Comparison of ENCODE assay signal across 27 cellular contexts in genomic region chr10:131021246-131021895, GRCh38.
DNase-seq lines count a peak whose midpoint lies in the region; ATAC-seq, FAIRE-seq and TF ChIP-seq lines count a peak whose summit lies in the region.
"Had no signal": no experiment of that assay in that cellular context is flagged by ENCODE, and none has a peak within 500 bp of the region (broad histone marks: within the 10 kb centered on the region; RNA-seq: fewer than 3 reads in every experiment).

No MANE protein-coding gene starts in this region.

- intact Hi-C loops in right cardiac atrium (cut with DNase I) (loop anchor here in 1 of 4 donors (10.0 kb wide), 1 partner anchor 63 kb away; no protein-coding TSS in a partner anchor), sigmoid colon (cut with DNase I) (no loop called here)

- H3K27me3 ChIP-seq in Peyer's patch (no peaks in the 10 kb centered on the region), H1 (replicated peaks in 1 of 4; ENCODE audit: control insufficient read depth in 3 of 4, extremely low read depth in 1 of 4, insufficient read depth in 3 of 4, low read length in 3 of 4) (no peaks in the 10 kb centered on the region), right cardiac atrium (ENCODE audit: control insufficient read depth, insufficient read depth) (no peaks in the 10 kb centered on the region), sigmoid colon (no peaks in the 10 kb centered on the region)
- H3K27me3 ChIP-seq: BLaER1 treated with 17β-estradiol and CSF1 and Interleukin-3, amounts not matched to agents 10 nM and 100 nM had no signal

- H2BK120ac ChIP-seq in H1 (replicated peaks; ENCODE audit: low read depth, low read length): no peak overlapping the region

- POLR2A ChIA-PET in H1 (lab: Charles Lee; ENCODE audit: partially characterized antibody): no interaction called here

- H3K14ac ChIP-seq in H1 (ENCODE audit: insufficient read length): no peak overlapping the region

- H3K4me1 ChIP-seq in Peyer's patch (no peaks in the 10 kb centered on the region), H1 (replicated peaks in 1 of 4; ENCODE audit: control insufficient read depth in 3 of 4, insufficient read depth in 4 of 4, low read length in 3 of 4) (peaks cover 0 to 2% (median 0%) of the 10 kb centered on the region in 4 experiments; a peak in 1 of 7 replicates), right cardiac atrium (ENCODE audit: control insufficient read depth, insufficient read depth, low read length) (no peaks in the 10 kb centered on the region), sigmoid colon (no peaks in the 10 kb centered on the region)
- H3K4me1 ChIP-seq: A549; BLaER1 treated with 17β-estradiol and CSF1 and Interleukin-3, amounts not matched to agents 10 nM and 100 nM; HAP-1 had no signal

- no peaks in the 10 kb centered on the region for H3K79me1 ChIP-seq in H1 (ENCODE audit: low read depth, low read length)

- 0 out of 2 replicates have a peak overlapping the region, but pooled peaks have one; percentile 18 for H2BK20ac ChIP-seq in H1 (ENCODE audit: low read length)

- H3K36me3 ChIP-seq in Peyer's patch (no peaks in the 10 kb centered on the region), H1 (ENCODE audit: control insufficient read depth in 2 of 4, insufficient read depth in 4 of 4, low read length in 3 of 4) (no peaks in the 10 kb centered on the region), sigmoid colon (no peaks in the 10 kb centered on the region)
- H3K36me3 ChIP-seq: BLaER1 treated with 17β-estradiol and CSF1 and Interleukin-3, amounts not matched to agents 10 nM and 100 nM; HAP-1 had no signal

- no peaks in the 10 kb centered on the region for H4K20me1 ChIP-seq in H1 (replicated peaks in 1 of 2; ENCODE audit: control insufficient read depth in 1 of 2, insufficient read depth in 2 of 2, low read length in 2 of 2)

- H3K79me2 ChIP-seq in H1 (ENCODE audit: control insufficient read depth in 1 of 2, insufficient read depth in 2 of 2, low read length in 2 of 2): no peaks in the 10 kb centered on the region

- H3K18ac ChIP-seq in H1 (ENCODE audit: extremely low read depth, low read length): no peak overlapping the region; the same call in 1 of the 2 replicates

- no peak overlapping the region for H3K4ac ChIP-seq in H1 (replicated peaks; ENCODE audit: insufficient read length, low read depth, low read length)

- no peak overlapping the region for H3K4me2 ChIP-seq in H1 (ENCODE audit: insufficient read depth in 1 of 2, low read depth in 2 of 2, low read length in 2 of 2)
- H3K4me2 ChIP-seq: A549; BLaER1 treated with 17β-estradiol and CSF1 and Interleukin-3, amounts not matched to agents 10 nM and 100 nM had no signal

- TF ChIP-seq CTCF in Peyer's patch (IDR thresholded peaks at IDR 0.05) (no peak), H1 (IDR thresholded peaks at IDR 0.05; ENCODE audit: control extremely low read depth in 1 of 3, insufficient read depth in 1 of 3, low read depth in 1 of 3, low read length in 3 of 3) (no peak), sigmoid colon (IDR thresholded peaks at IDR 0.05) (no peak)

- no peak overlapping the region for H3K4me3 ChIP-seq in Peyer's patch
- H3K4me3 ChIP-seq in H1 (ENCODE audit: extremely low read depth in 1 of 4, insufficient read depth in 2 of 4, low read depth in 3 of 4, low read length in 4 of 4): no peak overlapping the region
- no peak overlapping the region for H3K4me3 ChIP-seq in right cardiac atrium (ENCODE audit: low read length)
- H3K4me3 ChIP-seq in sigmoid colon: no peak overlapping the region
- H3K4me3 ChIP-seq: A549; BLaER1 treated with 17β-estradiol and CSF1 and Interleukin-3, amounts not matched to agents 10 nM and 100 nM; GM23248; HAP-1; K562; SK-N-MC had no signal

- H3K23ac ChIP-seq in H1 (ENCODE audit: insufficient read length): no peak overlapping the region

- 0 out of 2 replicates have a peak overlapping the region, but pooled peaks have one; percentile 9 for H2BK12ac ChIP-seq in H1 (ENCODE audit: low read depth, low read length)

- DNase-seq in Peyer's patch: peak in 2 of 3 donors; percentile 15 to 23
- DNase-seq in H1 (ENCODE audit: low read depth in 1 of 2, low spot score in 2 of 2): no peak
- peak in 2 of 3 donors; percentile 43 to 70 for DNase-seq in right cardiac atrium
- DNase-seq in sigmoid colon: peak; percentile 54
- no peak for DNase-seq in activated naive CD4-positive, alpha-beta T cell treated with anti-CD3 and anti-CD28 coated beads, Interleukin-2, amount 50 U/mL, for 16 hours
- no peak for DNase-seq in caudate nucleus (lab: John Stamatoyannopoulos, UW)
- DNase-seq in DMS53 (lab: John Stamatoyannopoulos, UW): no peak
- DNase-seq: AML-193; CD4-positive, alpha-beta memory T cell; COR-L47; GM23248; Kasumi-1; MV-4-11; NCI-H2029; NCI-H446 treated with DMSO at 0.1 percent for 48 hours; NCI-H526; NCI-H82; NK-92 treated with Interleukin-12 subunit alpha and Interleukin-12 subunit beta, amount 100 ng/mL, for 24 hours; PC-3; SHP77 treated with DMSO at 0.1 percent for 48 hours had no signal

- H4K8ac ChIP-seq in H1 (ENCODE audit: extremely low read depth, insufficient read depth, low read length): no peak overlapping the region

- TF ChIP-seq EP300 in H1 (IDR thresholded peaks at IDR 0.05; ENCODE audit: borderline replicate concordance in 1 of 2, low read depth in 2 of 2, low read length in 2 of 2): no peak
- TF ChIP-seq EP300 in sigmoid colon (IDR thresholded peaks at IDR 0.05): no peak

- H3K27ac ChIP-seq in Peyer's patch (no peak overlapping the region), H1 (ENCODE audit: low read depth, low read length) (no peak overlapping the region), right cardiac atrium (ENCODE audit: low read length) (no peak overlapping the region), sigmoid colon (no peak overlapping the region), caudate nucleus (ENCODE audit: low read depth, low read length) (no peak overlapping the region)
- H3K27ac ChIP-seq: A549; BLaER1 treated with 17β-estradiol and CSF1 and Interleukin-3, amounts not matched to agents 10 nM and 100 nM; GM23248; SK-N-MC had no signal

- 0 out of 2 replicates have a peak overlapping the region, but pooled peaks have one; percentile 61 for H2BK15ac ChIP-seq in H1 (ENCODE audit: low read length)

- WGBS in H1 (ENCODE audit: extremely low coverage in 1 of 2, insufficient coverage in 1 of 2, insufficient read length in 1 of 2, insufficient replicate concordance in 2 of 2, low coverage in 1 of 2, low lambda C conversion rate in 2 of 2, missing lambda C conversion rate in 1 of 2), 2 experiments: 96% methylated on average over 16 of the region's 16 CpGs; no CpG with 5 or more reads in 1 of the 2 experiments
- 73% methylated on average over 16 of the region's 16 CpGs for WGBS in right cardiac atrium
- 88 to 92% methylated on average over 16 of the region's 16 CpGs for WGBS in sigmoid colon, 2 donors

- H2BK5ac ChIP-seq in H1 (ENCODE audit: low read depth, low read length): no peak overlapping the region; the same call in 1 of the 2 replicates

- H4K5ac ChIP-seq in H1 (ENCODE audit: insufficient read length, low read depth, low read length): no peak overlapping the region

- no peaks in the 10 kb centered on the region for H3K23me2 ChIP-seq in H1 (ENCODE audit: low read depth, low read length)

- no peak overlapping the region for H4K91ac ChIP-seq in H1 (replicated peaks; ENCODE audit: insufficient read length, low read length)

- no peak for TF ChIP-seq RAD21 in H1 (IDR thresholded peaks at IDR 0.05 in 1 of 2, conservative IDR thresholded peaks at IDR 0.05 in 1 of 2; ENCODE audit: low read depth in 2 of 2, low read length in 2 of 2)

- no peak overlapping the region for H3K56ac ChIP-seq in H1 (replicated peaks; ENCODE audit: insufficient read length, low read depth, low read length)

- H2AK5ac ChIP-seq in H1 (ENCODE audit: low read depth, low read length): 0 out of 2 replicates have a peak overlapping the region, but pooled peaks have one; percentile 53

- no peak overlapping the region for H2AFZ ChIP-seq in H1 (ENCODE audit: low read length)
- H2AFZ ChIP-seq: GM23248 had no signal

- H3K9ac ChIP-seq in H1 (replicated peaks in 1 of 4; ENCODE audit: extremely low read depth in 1 of 4, low read depth in 3 of 4, low read length in 3 of 4): no peak overlapping the region
- H3K9ac ChIP-seq: BLaER1 treated with 17β-estradiol and CSF1 and Interleukin-3, amounts not matched to agents 10 nM and 100 nM; GM23248 had no signal

- CTCF ChIA-PET in H1 (lab: Charles Lee; ENCODE audit: partially characterized antibody): interaction anchor here (0.6 kb wide), 1 partner anchor 27 kb away, joined by 3 read pairs; no protein-coding TSS in a partner anchor

- TF ChIP-seq POLR2A in Peyer's patch (IDR thresholded peaks at IDR 0.05) (no peak), H1 (IDR thresholded peaks at IDR 0.05; ENCODE audit: control extremely low read depth in 1 of 2, low read depth in 2 of 2, low read length in 2 of 2) (no peak), sigmoid colon (IDR thresholded peaks at IDR 0.05) (no peak)

- ATAC-seq in right cardiac atrium: peak in 1 of 2 donors; percentile 36
- ATAC-seq: A549, K562, PC-3 had no signal

- H3K9me3 ChIP-seq in Peyer's patch (no peaks in the 10 kb centered on the region), H1 (ENCODE audit: insufficient read depth in 2 of 2, low read depth in 1 of 2, low read length in 1 of 2) (no peaks in the 10 kb centered on the region), right cardiac atrium (ENCODE audit: control insufficient read depth, low read length) (no peaks in the 10 kb centered on the region), sigmoid colon (no peaks in the 10 kb centered on the region)
- H3K9me3 ChIP-seq: A549; BLaER1 treated with 17β-estradiol and CSF1 and Interleukin-3, amounts not matched to agents 10 nM and 100 nM had no signal

- no peak for FAIRE-seq in H1 (lab: Jason Lieb, UNC)
- FAIRE-seq: A549, G401.6, HTR-8/SVneo, K562 had no signal

TF ChIP-seq in H1, 55 proteins besides CTCF, POLR2A, EP300 and RAD21:
- no peak for TF ChIP-seq ASH2L (IDR thresholded peaks at IDR 0.05; ENCODE audit: low read length)
- TF ChIP-seq TAF1 (IDR thresholded peaks at IDR 0.05; ENCODE audit: low read depth, low read length): no peak
- no peak for TF ChIP-seq SAP30 (IDR thresholded peaks at IDR 0.05; ENCODE audit: insufficient read depth, insufficient replicate concordance, low read length)
- no peak for TF ChIP-seq RXRA (IDR thresholded peaks at IDR 0.05; ENCODE audit: insufficient read depth, low read depth, low read length)
- TF ChIP-seq FOSL1 (IDR thresholded peaks at IDR 0.05; ENCODE audit: insufficient read depth, low read depth, low read length): no peak
- no peak for TF ChIP-seq CREB1 (IDR thresholded peaks at IDR 0.05)

Comparison
In these comparisons a context has a peak if more than half of its experiments do, and no peak if none do; other contexts are left out.
1. DNase-seq: peak in Peyer's patch (2 of 3), right cardiac atrium (2 of 3) and sigmoid colon (single experiment); none in H1 (0 of 2), activated naive CD4-positive, alpha-beta T cell treated with anti-CD3 and anti-CD28 coated beads, Interleukin-2, amount 50 U/mL, for 16 hours (single experiment), caudate nucleus (0 of 61) and DMS53 (single experiment).